ENCODE assay signal across 19 cellular contexts in genomic region chr4:106063009-106063408, GRCh38.
DNase-seq lines count a peak whose midpoint lies in the region; ATAC-seq and TF ChIP-seq lines count a peak whose summit lies in the region.
"Had no signal": no experiment of that assay in that cellular context is flagged by ENCODE, and none has a peak within 500 bp of the region (broad histone marks: within the 10 kb centered on the region; RNA-seq: fewer than 3 reads in every experiment).

No MANE protein-coding gene starts in this region.

- peaks cover 23% of the 10 kb centered on the region for H3K4me1 Mint-ChIP-seq in MCF 10A (ENCODE audit: insufficient read depth, unreplicated experiment)

- POLR2A ChIA-PET in MCF 10A (lab: Yijun Ruan, JAX): interaction anchor here (0.5 to 1.1 kb wide), 2 partner anchors 170 to 711 kb away, joined by 3 read pairs; no protein-coding TSS in a partner anchor
- POLR2A ChIA-PET in SK-N-SH (lab: Yijun Ruan, JAX): no interaction called here

- TF ChIP-seq RAD21 in SK-N-SH (IDR thresholded peaks at IDR 0.05; ENCODE audit: low read length): no peak

- H3K27me3 Mint-ChIP-seq in MCF 10A (ENCODE audit: insufficient read depth, unreplicated experiment): peaks cover 11% of the 10 kb centered on the region
- H3K27me3 Mint-ChIP-seq: effector memory CD8-positive, alpha-beta T cell had no signal

- H3K36me3 Mint-ChIP-seq in MCF 10A (ENCODE audit: insufficient read depth, unreplicated experiment): peaks cover 6% of the 10 kb centered on the region

- H3K4me3 Mint-ChIP-seq in MCF 10A (ENCODE audit: unreplicated experiment): no peak overlapping the region
- H3K4me3 Mint-ChIP-seq: effector memory CD8-positive, alpha-beta T cell had no signal

- intact Hi-C loops in mammary epithelial cell (cut with micrococcal nuclease) (no loop called here), MCF 10A (cut with micrococcal nuclease) (no loop called here)

- peaks cover 18% of the 10 kb centered on the region for H3K27me3 ChIP-seq in mammary epithelial cell (ENCODE audit: insufficient read depth, low read length)
- H3K27me3 ChIP-seq in SK-N-SH (ENCODE audit: insufficient read depth): no peaks in the 10 kb centered on the region
- peaks cover 6% of the 10 kb centered on the region for H3K27me3 ChIP-seq in foreskin keratinocyte
- H3K27me3 ChIP-seq in skeletal muscle satellite cell (ENCODE audit: control insufficient read depth, insufficient read depth, low read length): peaks cover 12% of the 10 kb centered on the region
- H3K27me3 ChIP-seq: SJCRH30 had no signal

- peak; percentile 4 for DNase-seq in mammary epithelial cell
- DNase-seq in MCF 10A (ENCODE audit: unreplicated experiment): no peak
- DNase-seq in SK-N-SH: no peak
- peak; percentile 14 to 30 for DNase-seq in foreskin keratinocyte
- DNase-seq in CD1c-positive myeloid dendritic cell (ENCODE audit: extremely low spot score): no peak
- no peak for DNase-seq in Ammon's horn (ENCODE audit: low spot score)
- DNase-seq: activated CD4-positive, alpha-beta T cell treated with anti-CD3 and anti-CD28 coated beads, Interleukin-2, amount 50 U/mL, for 4 hours; activated gamma-delta T cell treated with Interleukin-2 at 50 U/mL for 16 hours; effector memory CD8-positive, alpha-beta T cell; NCI-H187 treated with DMSO at 0.1 percent for 48 hours; NCI-H345; nucleus accumbens; retina; T-helper 2 cell had no signal

- H3K9me3 ChIP-seq in mammary epithelial cell (replicated peaks; ENCODE audit: insufficient read depth, low read length): no peaks in the 10 kb centered on the region
- H3K9me3 ChIP-seq in SK-N-SH: no peaks in the 10 kb centered on the region
- H3K9me3 ChIP-seq in skeletal muscle satellite cell (replicated peaks; ENCODE audit: low read length): no peaks in the 10 kb centered on the region
- H3K9me3 ChIP-seq: SJCRH30 had no signal

- no peak overlapping the region for H3K27ac ChIP-seq in mammary epithelial cell (ENCODE audit: insufficient read depth, low read depth, low read length)
- H3K27ac ChIP-seq in SK-N-SH (ENCODE audit: low read depth in 2 of 2, low read length in 1 of 2): no peak overlapping the region; a peak in 1 of 4 replicates
- H3K27ac ChIP-seq in foreskin keratinocyte: no peak overlapping the region
- H3K27ac ChIP-seq: 22Rv1, HL-60, SJCRH30 had no signal

- no peak for TF ChIP-seq CTCF in mammary epithelial cell (conservative IDR thresholded peaks at IDR 0.05 in 1 of 2, IDR thresholded peaks at IDR 0.05 in 1 of 2; ENCODE audit: extremely low read depth in 1 of 2, insufficient read depth in 1 of 2, low read depth in 1 of 2, low read length in 2 of 2)
- no peak for TF ChIP-seq CTCF in MCF 10A (IDR thresholded peaks at IDR 0.05; ENCODE audit: unreplicated experiment)
- TF ChIP-seq CTCF in SK-N-SH (IDR thresholded peaks at IDR 0.05): no peak
- TF ChIP-seq CTCF in foreskin keratinocyte (conservative IDR thresholded peaks at IDR 0.05): no peak

- WGBS in mammary epithelial cell (ENCODE audit: low coverage, missing lambda C conversion rate): 58% methylated on average over 3 of the region's 3 CpGs
- 31% methylated on average over 3 of the region's 3 CpGs for WGBS in SK-N-SH (ENCODE audit: low lambda C conversion rate)

- CTCF ChIA-PET in mammary epithelial cell (lab: Charles Lee; ENCODE audit: low non-redundant PET) (no interaction called here), MCF 10A (lab: Yijun Ruan, JAX) (no interaction called here), SK-N-SH (lab: Yijun Ruan, JAX) (interaction anchor here (1.1 to 1.4 kb wide), 2 partner anchors 22 to 29 kb away, joined by 3 to 4 read pairs; no protein-coding TSS in a partner anchor)

- H3K9me2 ChIP-seq in SK-N-SH: no peaks in the 10 kb centered on the region

- H3K9ac ChIP-seq in mammary epithelial cell (ENCODE audit: insufficient read depth, low read length): no peak overlapping the region
- H3K9ac ChIP-seq in SK-N-SH: no peak overlapping the region
- H3K9ac ChIP-seq in skeletal muscle satellite cell (ENCODE audit: low read depth, low read length): no peak overlapping the region

- no peaks in the 10 kb centered on the region for H3K79me2 ChIP-seq in mammary epithelial cell (ENCODE audit: insufficient read depth, low read length)
- no peaks in the 10 kb centered on the region for H3K79me2 ChIP-seq in SK-N-SH (ENCODE audit: insufficient read depth)

- dilution Hi-C loops in mammary epithelial cell (cut with HindIII; ENCODE audit: low sequenced_read_pairs): no loop called here

- H3K36me3 ChIP-seq in mammary epithelial cell (ENCODE audit: insufficient read depth, low read length) (no peaks in the 10 kb centered on the region), SK-N-SH (replicated peaks in 1 of 2; ENCODE audit: control insufficient read depth in 1 of 2, insufficient read depth in 2 of 2, low read length in 1 of 2) (no peaks in the 10 kb centered on the region), skeletal muscle satellite cell (ENCODE audit: insufficient read depth, low read length) (no peaks in the 10 kb centered on the region)
- H3K36me3 ChIP-seq: SJCRH30 had no signal

- H3K4me1 ChIP-seq in mammary epithelial cell (ENCODE audit: insufficient read depth, low read length): peaks cover 4% of the 10 kb centered on the region
- H3K4me1 ChIP-seq in SK-N-SH (ENCODE audit: control insufficient read depth in 1 of 2, insufficient read depth in 2 of 2, low read depth in 1 of 2, low read length in 1 of 2): peaks cover 0 to 13% of the 10 kb centered on the region in 2 experiments; a peak in 2 of 4 replicates
- no peaks in the 10 kb centered on the region for H3K4me1 ChIP-seq in foreskin keratinocyte
- peaks cover 14% of the 10 kb centered on the region for H3K4me1 ChIP-seq in skeletal muscle satellite cell (ENCODE audit: control insufficient read depth, insufficient read depth, low read length)

- no peak for ATAC-seq in foreskin keratinocyte
- no peak for ATAC-seq in GM18861 (IDR thresholded peaks at IDR 0.05; ENCODE audit: unreplicated experiment)
- ATAC-seq: effector memory CD8-positive, alpha-beta T cell had no signal

- H3F3A ChIP-seq in SK-N-SH (replicated peaks; ENCODE audit: insufficient read depth): peaks cover 21% of the 10 kb centered on the region

- in situ Hi-C loops in mammary epithelial cell (cut with MboI; ENCODE audit: low sequenced_read_pairs in 2 of 2): no loop called here

- H3K4me2 ChIP-seq in mammary epithelial cell (ENCODE audit: insufficient read depth, low read depth, low read length) (no peak overlapping the region), SK-N-SH (peak overlapping the region; percentile 34), skeletal muscle satellite cell (ENCODE audit: low read length) (peak overlapping the region; percentile 8)

- H4K20me1 ChIP-seq in mammary epithelial cell (ENCODE audit: insufficient read depth, low read length) (no peaks in the 10 kb centered on the region), SK-N-SH (ENCODE audit: insufficient read depth) (0 out of 2 replicates have a peak, but pooled peaks cover 4% of the 10 kb centered on the region)

- no peak overlapping the region for H3K27ac Mint-ChIP-seq in MCF 10A (ENCODE audit: low read depth, unreplicated experiment)
- H3K27ac Mint-ChIP-seq: effector memory CD8-positive, alpha-beta T cell had no signal

- no peak for TF ChIP-seq EP300 in SK-N-SH (IDR thresholded peaks at IDR 0.05; ENCODE audit: borderline replicate concordance in 1 of 2, low read depth in 1 of 2, low read length in 1 of 2)

- H2AFZ ChIP-seq in mammary epithelial cell (ENCODE audit: low read depth, low read length) (no peak overlapping the region), SK-N-SH (ENCODE audit: low read depth) (no peak overlapping the region)

- H3K9me3 Mint-ChIP-seq in MCF 10A (ENCODE audit: unreplicated experiment): no peaks in the 10 kb centered on the region
- H3K9me3 Mint-ChIP-seq: effector memory CD8-positive, alpha-beta T cell had no signal

- no peak overlapping the region for H3K4me3 ChIP-seq in mammary epithelial cell (replicated peaks in 1 of 3; ENCODE audit: insufficient read depth in 1 of 3, low read depth in 2 of 3, low read length in 3 of 3)
- H3K4me3 ChIP-seq in SK-N-SH (ENCODE audit: low read depth in 2 of 2, low read length in 1 of 2): no peak overlapping the region
- no peak overlapping the region for H3K4me3 ChIP-seq in skeletal muscle satellite cell (ENCODE audit: low read length)
- H3K4me3 ChIP-seq: SJCRH30 had no signal

- BruUV-seq in mammary epithelial cell (replicated peaks; lab: Mats Ljungman, UMichigan) (no TSS peak), MCF 10A (replicated peaks; lab: Mats Ljungman, UMichigan) (no TSS peak)

TF ChIP-seq in SK-N-SH, 30 proteins besides CTCF, POLR2A, EP300 and RAD21:
- TF ChIP-seq GATA2 (CRISPR knock-in tag; IDR thresholded peaks at IDR 0.05) (no peak), TCF12 (IDR thresholded peaks at IDR 0.05) (no peak)

Comparison
In these comparisons a context has a peak if more than half of its experiments do, and no peak if none do; other contexts are left out.
1. DNase-seq: peak in mammary epithelial cell (single experiment) and foreskin keratinocyte (2 of 2); none in MCF 10A (single experiment), SK-N-SH (single experiment), CD1c-positive myeloid dendritic cell (single experiment) and Ammon's horn (single experiment).